Comparison of ENCODE assay signal across 33 cellular contexts in the genomic region with DNA sequence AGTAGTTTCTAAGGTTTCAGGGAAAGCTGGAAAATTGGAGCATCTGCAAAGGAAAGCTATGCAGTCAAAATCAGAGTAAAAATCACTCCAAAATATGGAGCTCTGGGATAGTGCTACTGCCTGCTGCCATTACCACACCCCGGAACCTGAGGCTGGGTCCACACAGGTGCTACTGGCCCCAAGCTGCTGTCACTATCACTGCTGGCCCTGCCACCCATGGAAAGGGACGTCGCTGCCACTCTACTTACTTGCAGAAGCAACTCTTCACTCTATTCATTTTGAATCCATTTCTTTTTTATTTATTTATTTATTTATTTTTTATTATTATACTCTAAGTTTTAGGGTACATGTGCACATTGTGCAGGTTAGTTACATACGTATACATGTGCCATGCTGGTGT.
A peak's percentile ranks its signal among the peaks of the same experiment; 100 is the strongest.
DNase-seq lines count a peak whose midpoint lies in the region; ATAC-seq and TF ChIP-seq lines count a peak whose summit lies in the region.
"Had no signal": no experiment of that assay in that cellular context is flagged by ENCODE, and none has a peak within 500 bp of the region (broad histone marks: within the 10 kb centered on the region; RNA-seq: fewer than 3 reads in every experiment).

No MANE protein-coding gene starts in this region.

- H3K27ac ChIP-seq in right cardiac atrium (ENCODE audit: low read length) (no peak overlapping the region), IMR-90 (ENCODE audit: insufficient read depth, low read length) (no peak overlapping the region), mesenchymal stem cell (ENCODE audit: low read length, poor library complexity, severe bottlenecking) (no peak overlapping the region)
- H3K27ac ChIP-seq: 22Rv1; A549; BLaER1; BLaER1 treated with 17β-estradiol and CSF1 and Interleukin-3, amounts not matched to agents 10 nM and 100 nM; C4-2B had no signal

- H3K18ac ChIP-seq in IMR-90 (ENCODE audit: low read depth, low read length) (peak overlapping the region; percentile 75; the same call in 1 of the 2 replicates), mesenchymal stem cell (ENCODE audit: low read depth in 1 of 2, low read length in 2 of 2) (no peak overlapping the region)

- no peak overlapping the region for H3K4me3 ChIP-seq in right cardiac atrium (ENCODE audit: low read length)
- no peak overlapping the region for H3K4me3 ChIP-seq in IMR-90 (ENCODE audit: insufficient read depth, low read depth, low read length)
- H3K4me3 ChIP-seq in mesenchymal stem cell (ENCODE audit: insufficient read depth in 1 of 2, low read depth in 1 of 2, low read length in 2 of 2): no peak overlapping the region
- H3K4me3 ChIP-seq: A549; BLaER1; BLaER1 treated with 17β-estradiol and CSF1 and Interleukin-3, amounts not matched to agents 10 nM and 100 nM had no signal

- no peaks in the 10 kb centered on the region for H3K36me3 Mint-ChIP-seq in mesothelial cell of epicardium
- H3K36me3 Mint-ChIP-seq: CD14-positive monocyte; CD4-positive, alpha-beta memory T cell; CD4-positive, CD25-positive, alpha-beta regulatory T cell; CD8-positive, alpha-beta memory T cell; CD8-positive, alpha-beta T cell had no signal

- no peak overlapping the region for H2AFZ ChIP-seq in IMR-90 (replicated peaks; ENCODE audit: low read length, poor library complexity)
- no peak overlapping the region for H2AFZ ChIP-seq in mesenchymal stem cell (ENCODE audit: low read depth, low read length)

- no peak overlapping the region for H3K4me2 ChIP-seq in IMR-90 (ENCODE audit: low read depth, low read length)
- H3K4me2 ChIP-seq in mesenchymal stem cell (ENCODE audit: low read length, poor library complexity, severe bottlenecking): no peak overlapping the region
- H3K4me2 ChIP-seq: A549; BLaER1; BLaER1 treated with 17β-estradiol and CSF1 and Interleukin-3, amounts not matched to agents 10 nM and 100 nM had no signal

- no peak overlapping the region for H3K27ac Mint-ChIP-seq in mesothelial cell of epicardium
- H3K27ac Mint-ChIP-seq: B cell; CD14-positive monocyte; CD4-positive, alpha-beta memory T cell; CD4-positive, alpha-beta T cell; CD4-positive, CD25-positive, alpha-beta regulatory T cell; CD8-positive, alpha-beta memory T cell; CD8-positive, alpha-beta T cell had no signal

- H3K9me3 Mint-ChIP-seq in mesothelial cell of epicardium: peaks cover 9% of the 10 kb centered on the region

- H2AK5ac ChIP-seq in IMR-90 (ENCODE audit: low read depth, low read length) (peak overlapping the region; percentile 59; the same call in 1 of the 2 replicates), mesenchymal stem cell (ENCODE audit: low read length, severe bottlenecking) (no peak overlapping the region)

- dilution Hi-C loops in IMR-90 (cut with HindIII; ENCODE audit: low sequenced_read_pairs, unreplicated experiment): no loop called here

- TF ChIP-seq RAD21 in IMR-90 (IDR thresholded peaks at IDR 0.05; ENCODE audit: low read length): no peak

- no peak overlapping the region for H3K9ac ChIP-seq in IMR-90 (ENCODE audit: low read depth, low read length)
- no peak overlapping the region for H3K9ac ChIP-seq in mesenchymal stem cell (ENCODE audit: low read length)
- H3K9ac ChIP-seq: BLaER1; BLaER1 treated with 17β-estradiol and CSF1 and Interleukin-3, amounts not matched to agents 10 nM and 100 nM had no signal

- no peaks in the 10 kb centered on the region for H3K27me3 ChIP-seq in right cardiac atrium (ENCODE audit: control insufficient read depth, insufficient read depth)
- no peaks in the 10 kb centered on the region for H3K27me3 ChIP-seq in IMR-90 (ENCODE audit: control insufficient read depth, insufficient read depth, low read length)
- H3K27me3 ChIP-seq in mesenchymal stem cell (ENCODE audit: control insufficient read depth in 1 of 2, insufficient read depth in 1 of 2, low read length in 2 of 2): no peaks in the 10 kb centered on the region
- H3K27me3 ChIP-seq: BE2C; BLaER1; BLaER1 treated with 17β-estradiol and CSF1 and Interleukin-3, amounts not matched to agents 10 nM and 100 nM had no signal

- POLR2A ChIA-PET in IMR-90 (lab: Charles Lee; ENCODE audit: unreplicated experiment): no interaction called here

- H2AK9ac ChIP-seq in IMR-90 (replicated peaks; ENCODE audit: low read depth, low read length, poor library complexity): peak overlapping the region; percentile 55

- in situ Hi-C loops in IMR-90 (cut with MboI; ENCODE audit: low sequenced_read_pairs): no loop called here

- CTCF ChIA-PET in IMR-90 (lab: Yijun Ruan, JAX): no interaction called here

- BruUV-seq in IMR-90 (replicated peaks; lab: Mats Ljungman, UMichigan): no TSS peak

- H3K4me1 ChIP-seq in right cardiac atrium (ENCODE audit: control insufficient read depth, insufficient read depth, low read length) (no peaks in the 10 kb centered on the region), IMR-90 (ENCODE audit: control insufficient read depth, insufficient read depth, low read length) (no peaks in the 10 kb centered on the region; the same call in 1 of the 2 replicates), mesenchymal stem cell (ENCODE audit: control insufficient read depth, insufficient read depth, low read depth, low read length) (no peaks in the 10 kb centered on the region)
- H3K4me1 ChIP-seq: A549; BE2C; BLaER1; BLaER1 treated with 17β-estradiol and CSF1 and Interleukin-3, amounts not matched to agents 10 nM and 100 nM had no signal

- H3K56ac ChIP-seq in IMR-90 (ENCODE audit: extremely low read depth, insufficient read depth, low read length): no peak overlapping the region

- peak overlapping the region; percentile 45 for H2BK5ac ChIP-seq in IMR-90 (ENCODE audit: low read depth, low read length, poor library complexity, severe bottlenecking)
- H2BK5ac ChIP-seq in mesenchymal stem cell (ENCODE audit: low read depth, low read length, poor library complexity, severe bottlenecking): no peak overlapping the region

- H2BK15ac ChIP-seq in IMR-90 (ENCODE audit: low read depth, low read length) (no peak overlapping the region), mesenchymal stem cell (ENCODE audit: low read depth, poor library complexity, severe bottlenecking) (no peak overlapping the region)

- H4K20me1 ChIP-seq in IMR-90 (ENCODE audit: insufficient read depth, low read length): no peaks in the 10 kb centered on the region
- H4K20me1 ChIP-seq: BLaER1; BLaER1 treated with 17β-estradiol and CSF1 and Interleukin-3, amounts not matched to agents 10 nM and 100 nM had no signal

- H3K4me1 Mint-ChIP-seq in mesothelial cell of epicardium: peaks cover 2% of the 10 kb centered on the region
- H3K4me1 Mint-ChIP-seq: B cell; CD14-positive monocyte; CD4-positive, alpha-beta memory T cell; CD4-positive, CD25-positive, alpha-beta regulatory T cell; CD8-positive, alpha-beta memory T cell had no signal

- no peak overlapping the region for H2BK120ac ChIP-seq in IMR-90 (ENCODE audit: low read depth, low read length)
- no peak overlapping the region for H2BK120ac ChIP-seq in mesenchymal stem cell (ENCODE audit: low read depth, low read length)

- intact Hi-C loops in Right ventricle myocardium superior (cut with DNase I) (no loop called here), right cardiac atrium (cut with DNase I) (no loop called here), IMR-90 (cut with micrococcal nuclease) (no loop called here)

- no peaks in the 10 kb centered on the region for H3K9me1 ChIP-seq in IMR-90 (ENCODE audit: insufficient read depth, low read length)

- H4K8ac ChIP-seq in IMR-90 (ENCODE audit: low read depth in 2 of 2, low read length in 2 of 2) (no peak overlapping the region), mesenchymal stem cell (ENCODE audit: low read length) (no peak overlapping the region)

- no peak overlapping the region for H2BK12ac ChIP-seq in mesenchymal stem cell (ENCODE audit: low read length in 2 of 2)

- no peaks in the 10 kb centered on the region for H3K27me3 Mint-ChIP-seq in mesothelial cell of epicardium (ENCODE audit: low read depth)
- H3K27me3 Mint-ChIP-seq: B cell; CD4-positive, alpha-beta memory T cell; CD4-positive, alpha-beta T cell; CD4-positive, CD25-positive, alpha-beta regulatory T cell had no signal

- H3K36me3 ChIP-seq in IMR-90 (ENCODE audit: control insufficient read depth, insufficient read depth, low read length) (no peaks in the 10 kb centered on the region), mesenchymal stem cell (ENCODE audit: control insufficient read depth in 1 of 2, insufficient read depth in 2 of 2, low read depth in 1 of 2, low read length in 2 of 2) (no peaks in the 10 kb centered on the region)
- H3K36me3 ChIP-seq: BE2C; BLaER1; BLaER1 treated with 17β-estradiol and CSF1 and Interleukin-3, amounts not matched to agents 10 nM and 100 nM had no signal

- WGBS in right cardiac atrium: 98% methylated on average over 4 of the region's 4 CpGs
- WGBS in IMR-90 (ENCODE audit: extremely low coverage in 2 of 2, insufficient read length in 1 of 2), 2 experiments: no CpG with 5 or more reads among the region's 4 CpGs
- 92% methylated on average over 3 of the region's 4 CpGs for WGBS in mesenchymal stem cell

- no peak overlapping the region for H3K4me3 Mint-ChIP-seq in mesothelial cell of epicardium
- H3K4me3 Mint-ChIP-seq: B cell; CD14-positive monocyte; CD4-positive, alpha-beta memory T cell; CD4-positive, alpha-beta T cell; CD4-positive, CD25-positive, alpha-beta regulatory T cell; CD8-positive, alpha-beta memory T cell; CD8-positive, alpha-beta T cell had no signal

- H3K14ac ChIP-seq in IMR-90 (replicated peaks; ENCODE audit: low read depth, low read length) (no peak overlapping the region), mesenchymal stem cell (ENCODE audit: low read length in 2 of 2) (no peak overlapping the region)

- no peak for TF ChIP-seq CTCF in IMR-90 (conservative IDR thresholded peaks at IDR 0.05; ENCODE audit: low read depth, low read length)
- TF ChIP-seq CTCF in mesothelial cell of epicardium (IDR thresholded peaks at IDR 0.05; ENCODE audit: unreplicated experiment): no peak

- H3K4ac ChIP-seq in IMR-90 (ENCODE audit: low read depth, low read length) (no peak overlapping the region), mesenchymal stem cell (ENCODE audit: low read depth in 1 of 2, low read length in 2 of 2) (no peak overlapping the region)

- ATAC-seq in Right ventricle myocardium superior (ENCODE audit: poor library complexity): no peak
- no peak for ATAC-seq in right cardiac atrium
- no peak for ATAC-seq in IMR-90 (ENCODE audit: low read depth)
- no peak for ATAC-seq in GM21515 (IDR thresholded peaks at IDR 0.05; ENCODE audit: unreplicated experiment)
- ATAC-seq: A549; CD8-positive, alpha-beta T cell had no signal

- H3K79me1 ChIP-seq in IMR-90 (ENCODE audit: low read depth in 1 of 2, low read length in 2 of 2): no peaks in the 10 kb centered on the region
- H3K79me1 ChIP-seq in mesenchymal stem cell (replicated peaks; ENCODE audit: low read length, poor library complexity, severe bottlenecking): no peaks in the 10 kb centered on the region

- H3K23ac ChIP-seq in IMR-90 (ENCODE audit: low read depth, low read length) (no peak overlapping the region), mesenchymal stem cell (ENCODE audit: low read length in 2 of 2) (no peak overlapping the region)

- H2BK20ac ChIP-seq in IMR-90 (ENCODE audit: low read depth, low read length): peak overlapping the region; percentile 75; the same call in 1 of the 2 replicates

- H3K9me3 ChIP-seq in right cardiac atrium (ENCODE audit: control insufficient read depth, low read length) (no peaks in the 10 kb centered on the region), IMR-90 (ENCODE audit: control insufficient read depth, insufficient read depth, low read length) (no peaks in the 10 kb centered on the region), mesenchymal stem cell (ENCODE audit: control insufficient read depth, low read length) (no peaks in the 10 kb centered on the region)
- H3K9me3 ChIP-seq: A549; BE2C; BLaER1; BLaER1 treated with 17β-estradiol and CSF1 and Interleukin-3, amounts not matched to agents 10 nM and 100 nM; Caco-2 had no signal

- no peak for TF ChIP-seq POLR2A in IMR-90 (IDR thresholded peaks at IDR 0.05; ENCODE audit: low read depth, low read length)

- peak overlapping the region; percentile 89 for H4K5ac ChIP-seq in IMR-90 (ENCODE audit: low read depth, low read length)

- DNase-seq in Right ventricle myocardium superior (peak; percentile 33), right cardiac atrium (no peak), IMR-90 (no peak), mesenchymal stem cell (no peak), mesothelial cell of epicardium (ENCODE audit: low spot score in 2 of 2, unreplicated experiment in 2 of 2) (no peak)
- DNase-seq: 8988T; ACHN; AML-193; BE2C; C1 segment of cervical spinal cord; Caco-2; Calu3; CD4-positive, alpha-beta memory T cell; CD4-positive, alpha-beta T cell; CD4-positive, CD25-positive, alpha-beta regulatory T cell; CD8-positive, alpha-beta memory T cell; CD8-positive, alpha-beta T cell; COR-L47; DMS 273 treated with DMSO at 0.1 percent for 48 hours; DMS153; DMS53; DMS79; DMS79 treated with DMSO at 0.1 percent for 48 hours; DND-41; EL had no signal

- no peak overlapping the region; the same call in 1 of the 2 replicates for H4K91ac ChIP-seq in IMR-90 (ENCODE audit: insufficient read depth, low read depth, low read length)
- peak overlapping the region; percentile 68 for H4K91ac ChIP-seq in mesenchymal stem cell (ENCODE audit: low read length)
